Comparison of ENCODE assay signal across 1 cellular context in genomic region chr11:2928605-2929510, GRCh38.
TF ChIP-seq lines count a peak whose summit lies in the region.

TSS of gene PHLDA2 (minus strand) at chr11:2929420. CDS start at chr11:2929364, 56 bp downstream.

TF ChIP-seq in K562, 482 proteins besides CTCF, POLR2A, EP300 and RAD21 (continued from another document and continues in another):
- TF ChIP-seq CHAMP1 (IDR thresholded peaks at IDR 0.05) (no peak), HSF4 (CRISPR knock-in tag; IDR thresholded peaks at IDR 0.05; ENCODE audit: borderline replicate concordance) (no peak), NONO (IDR thresholded peaks at IDR 0.05; ENCODE audit: low read depth in 2 of 2, low read length in 1 of 2) (peak in 1 of 2 experiments; percentile 83; a peak in 3 of 4 replicates), SIX5 (IDR thresholded peaks at IDR 0.05; ENCODE audit: borderline replicate concordance in 1 of 2, insufficient read depth in 1 of 2, low read depth in 1 of 2, low read length in 2 of 2) (no peak), RERE (CRISPR knock-in tag; IDR thresholded peaks at IDR 0.05; ENCODE audit: borderline replicate concordance) (no peak), CEBPZ (IDR thresholded peaks at IDR 0.05; ENCODE audit: borderline replicate concordance, low read depth, low read length) (no peak), PRDM10 (IDR thresholded peaks at IDR 0.05; ENCODE audit: partially characterized antibody) (peak; percentile 75), NR2F6 (CRISPR knock-in tag; IDR thresholded peaks at IDR 0.05) (no peak), FOXP4 (CRISPR knock-in tag; IDR thresholded peaks at IDR 0.05; ENCODE audit: borderline replicate concordance) (peak; percentile 76), HNRNPLL (IDR thresholded peaks at IDR 0.05; ENCODE audit: low read depth, low read length, poor library complexity, severe bottlenecking) (peak; percentile 60), KDM5B (IDR thresholded peaks at IDR 0.05; ENCODE audit: insufficient replicate concordance, low read depth, low read length) (peak; percentile 99), RBM39 (optimal IDR thresholded peaks at IDR 0.05; ENCODE audit: low read depth, low read length) (no peak), ZKSCAN3 (CRISPR knock-in tag; IDR thresholded peaks at IDR 0.05) (no peak), MXI1 (IDR thresholded peaks at IDR 0.05; ENCODE audit: low read depth, low read length) (no peak), ZNF134 (CRISPR knock-in tag; conservative IDR thresholded peaks at IDR 0.05) (no peak), ZEB2 (IDR thresholded peaks at IDR 0.05) (no peak), GABPB1 (CRISPR knock-in tag; IDR thresholded peaks at IDR 0.05) (peak; percentile 69), HINFP (tag; conservative IDR thresholded peaks at IDR 0.05; ENCODE audit: low read depth) (no peak), TBL1XR1 (IDR thresholded peaks at IDR 0.05; ENCODE audit: low read length in 2 of 2) (no peak), ETV5 (CRISPR knock-in tag; IDR thresholded peaks at IDR 0.05; ENCODE audit: low read depth) (0 out of 2 replicates have a peak, but pooled peaks have one; percentile 54), MYBL2 (IDR thresholded peaks at IDR 0.05; ENCODE audit: low read depth) (no peak), MYBL2 (CRISPR knock-in tag; IDR thresholded peaks at IDR 0.05; ENCODE audit: borderline replicate concordance) (no peak), CREB1 (IDR thresholded peaks at IDR 0.05) (peak; percentile 5), CREB1 (CRISPR knock-in tag; IDR thresholded peaks at IDR 0.05) (peak; percentile 44), MAFK (IDR thresholded peaks at IDR 0.05; ENCODE audit: low read length) (no peak), CTBP1 (IDR thresholded peaks at IDR 0.05; ENCODE audit: borderline replicate concordance) (peak; percentile 34; the same call in 1 of the 2 replicates), NRF1 (conservative IDR thresholded peaks at IDR 0.05 in 1 of 2, IDR thresholded peaks at IDR 0.05 in 1 of 2) (peak; percentile 53 to 72), ARID1B (IDR thresholded peaks at IDR 0.05) (peak; percentile 15; the same call in 1 of the 2 replicates), RB1 (IDR thresholded peaks at IDR 0.05; ENCODE audit: low read depth) (peak; percentile 13; the same call in 1 of the 2 replicates), CBX3 (IDR thresholded peaks at IDR 0.05; ENCODE audit: borderline replicate concordance in 1 of 2, low read length in 2 of 2) (peak in 1 of 2 experiments; percentile 13; a peak in 1 of 3 replicates), NCOA6 (IDR thresholded peaks at IDR 0.05) (no peak), ID3 (CRISPR knock-in tag; IDR thresholded peaks at IDR 0.05) (no peak), ID3 (tag; IDR thresholded peaks at IDR 0.05) (0 out of 2 replicates have a peak, but pooled peaks have one; percentile 14), ZNF586 (CRISPR knock-in tag; conservative IDR thresholded peaks at IDR 0.05) (no peak), ZNF75A (CRISPR knock-in tag; IDR thresholded peaks at IDR 0.05) (no peak), ZBTB8A (IDR thresholded peaks at IDR 0.05; ENCODE audit: partially characterized antibody) (no peak), RUNX1 (IDR thresholded peaks at IDR 0.05; ENCODE audit: low read depth) (no peak), MNT (conservative IDR thresholded peaks at IDR 0.05) (peak; percentile 46 to 86), MEIS2 (IDR thresholded peaks at IDR 0.05; ENCODE audit: partially characterized antibody) (no peak), CREBBP (IDR thresholded peaks at IDR 0.05; ENCODE audit: low read depth, low read length) (no peak), SP1 (CRISPR knock-in tag; IDR thresholded peaks at IDR 0.05) (peak; percentile 74; the same call in 1 of the 2 replicates), ZNF778 (CRISPR knock-in tag; IDR thresholded peaks at IDR 0.05) (no peak)
